In the genomic region with DNA sequence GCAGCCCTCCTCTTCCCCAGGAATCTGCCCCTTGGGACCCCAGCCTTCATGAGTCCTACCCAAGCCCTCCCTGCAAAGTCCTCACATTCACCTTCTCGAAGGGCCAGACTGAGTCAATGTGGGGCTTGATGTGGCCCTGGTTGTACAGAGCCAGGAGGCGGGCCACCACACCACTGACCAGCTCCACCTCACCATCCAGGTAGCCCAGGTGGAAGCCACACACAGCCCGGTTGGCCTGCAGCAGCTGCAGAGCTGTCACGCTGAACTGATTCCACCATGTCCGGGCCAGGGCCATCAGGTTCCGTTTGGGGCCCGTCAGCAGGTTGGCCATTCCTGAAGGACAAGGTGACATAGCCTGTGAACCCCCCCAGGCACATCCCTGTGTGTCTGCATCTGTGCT, we compare ENCODE assay signal across 17 cellular contexts. TPM values are rescaled to one million over a fixed set of nuclear protein-coding genes. Genes with fewer than 3 reads are reported as not detected.
DNase-seq lines count a peak whose midpoint lies in the region; ATAC-seq, FAIRE-seq and TF ChIP-seq lines count a peak whose summit lies in the region.
"Had no signal": no experiment of that assay in that cellular context is flagged by ENCODE, and none has a peak within 500 bp of the region (broad histone marks: within the 10 kb centered on the region; RNA-seq: fewer than 3 reads in every experiment).

No MANE protein-coding gene starts in this region.

- no peak overlapping the region for H3K23ac ChIP-seq in trophoblast cell (ENCODE audit: low read length)

- peaks cover 4% of the 10 kb centered on the region for H3K79me2 ChIP-seq in trophoblast cell (ENCODE audit: control insufficient read depth, insufficient read depth, low read length, poor library complexity)

- ATAC-seq in heart right ventricle (no peak), Right ventricle myocardium inferior (no peak), aorta (ENCODE audit: low FRiP score) (no peak)

- no peak overlapping the region for H3K14ac ChIP-seq in trophoblast cell (ENCODE audit: low read length)

- H3K36me3 ChIP-seq in heart right ventricle (peaks cover 0 to 70% (median 4%) of the 10 kb centered on the region in 9 donors), trophoblast cell (ENCODE audit: control insufficient read depth in 1 of 2, insufficient read depth in 2 of 2, low read length in 2 of 2) (peaks cover 43 to 45% of the 10 kb centered on the region in 2 experiments), aorta (ENCODE audit: control insufficient read depth in 1 of 2, insufficient read depth in 2 of 2, low read length in 1 of 2) (peaks cover 0 to 3% of the 10 kb centered on the region in 2 donors)

- H3K9me3 Mint-ChIP-seq in endothelial cell (ENCODE audit: unreplicated experiment), result no peaks in the 10 kb centered on the region
- H3K9me3 Mint-ChIP-seq: memory B cell had no signal

- no peak for TF ChIP-seq CTCF in heart right ventricle (IDR thresholded peaks at IDR 0.05)
- no peak for TF ChIP-seq CTCF in endothelial cell (IDR thresholded peaks at IDR 0.05; ENCODE audit: unreplicated experiment)
- TF ChIP-seq CTCF in coronary artery (IDR thresholded peaks at IDR 0.05), result no peak

- peak overlapping the region; percentile 26 to 85 (median 77) for H3K27ac ChIP-seq in heart right ventricle
- H3K27ac ChIP-seq in trophoblast cell (ENCODE audit: low read depth, low read length), result no peak overlapping the region
- no peak overlapping the region for H3K27ac ChIP-seq in aorta (ENCODE audit: low read depth in 1 of 2, low read length in 2 of 2)
- peak overlapping the region in 1 of 2 donors; percentile 72 for H3K27ac ChIP-seq in coronary artery

- H3K18ac ChIP-seq in trophoblast cell (ENCODE audit: low read length), result peak overlapping the region; percentile 3

- no peak overlapping the region for H4K91ac ChIP-seq in trophoblast cell (ENCODE audit: low read depth, low read length)

- H2BK120ac ChIP-seq in trophoblast cell (ENCODE audit: insufficient read depth, low read length, poor library complexity), result no peak overlapping the region

- no peak overlapping the region for H3K9ac ChIP-seq in trophoblast cell (ENCODE audit: low read length)

- H3K4me1 ChIP-seq in heart right ventricle (peaks cover 24 to 91% (median 76%) of the 10 kb centered on the region in 9 donors), trophoblast cell (ENCODE audit: control insufficient read depth in 1 of 2, insufficient read depth in 2 of 2, low read length in 2 of 2) (peaks cover 14 to 20% of the 10 kb centered on the region in 2 experiments), aorta (ENCODE audit: control insufficient read depth in 1 of 2, insufficient read depth in 2 of 2, low read length in 2 of 2) (no peaks in the 10 kb centered on the region)

- H2AK5ac ChIP-seq in trophoblast cell (ENCODE audit: low read length), result no peak overlapping the region

- no peak overlapping the region for H2BK5ac ChIP-seq in trophoblast cell (ENCODE audit: low read depth, low read length, poor library complexity)

- H3K79me1 ChIP-seq in trophoblast cell (ENCODE audit: low read length), result peaks cover 4% of the 10 kb centered on the region

- DNase-seq in heart right ventricle (no peak), Right ventricle myocardium inferior (ENCODE audit: missing footprints) (no peak), endothelial cell (ENCODE audit: low spot score) (no peak), trophoblast cell (no peak), aorta (peak; percentile 37 to 65), coronary artery (ENCODE audit: low spot score) (no peak), Kasumi-1 (lab: John Stamatoyannopoulos, UW) (no peak), RCC 7860 (ENCODE audit: low spot score) (no peak)
- DNase-seq: activated CD4-positive, alpha-beta T cell treated with anti-CD3 and anti-CD28 coated beads, Interleukin-2, amount 50 U/mL, for 4 hours; effector CD4-positive, alpha-beta T cell; NCI-H187; small intestine; stimulated activated naive CD4-positive, alpha-beta T cell treated with Interleukin-2 at 50 U/mL for 16 hours had no signal

- H2AFZ ChIP-seq in trophoblast cell (ENCODE audit: insufficient read depth, low read length, poor library complexity), result no peak overlapping the region

- no peak overlapping the region for H3K4ac ChIP-seq in trophoblast cell (ENCODE audit: low read depth, low read length)

- 85 to 92% methylated on average over 7 of the region's 7 CpGs for WGBS in heart right ventricle, 2 donors
- WGBS in trophoblast cell (ENCODE audit: extremely low coverage, insufficient coverage, insufficient read length), result no CpG with 5 or more reads among the region's 7 CpGs
- 88 to 91% methylated on average over 7 of the region's 7 CpGs for WGBS in aorta, 2 donors

- H3K4me2 ChIP-seq in trophoblast cell (ENCODE audit: low read length), result no peak overlapping the region

- no peak overlapping the region for H3K27ac Mint-ChIP-seq in endothelial cell (ENCODE audit: unreplicated experiment)
- H3K27ac Mint-ChIP-seq: memory B cell had no signal

- intact Hi-C loops in heart right ventricle (cut with DNase I) (no loop called here), Right ventricle myocardium inferior (cut with DNase I) (no loop called here), aorta (cut with DNase I) (loop anchor here in 1 of 2 donors (5.0 kb wide), 1 partner anchor 311 kb away; no protein-coding TSS in a partner anchor)

- peak overlapping the region; percentile 77 for H3K4me3 Mint-ChIP-seq in endothelial cell (ENCODE audit: unreplicated experiment)
- H3K4me3 Mint-ChIP-seq: memory B cell had no signal

- H3K4me3 ChIP-seq in heart right ventricle (no peak overlapping the region), trophoblast cell (ENCODE audit: low read depth, low read length) (no peak overlapping the region), aorta (ENCODE audit: low read length in 2 of 2) (no peak overlapping the region), coronary artery (no peak overlapping the region)

- peaks cover 21% of the 10 kb centered on the region for H3K27me3 Mint-ChIP-seq in endothelial cell (ENCODE audit: unreplicated experiment)
- H3K27me3 Mint-ChIP-seq: memory B cell had no signal

- peaks cover 51% of the 10 kb centered on the region for H3K4me1 Mint-ChIP-seq in endothelial cell (ENCODE audit: unreplicated experiment)

- no peak for FAIRE-seq in RCC 7860 (lab: Jason Lieb, UNC)
- FAIRE-seq: G401.6, small intestine had no signal

- H3K27me3 ChIP-seq in heart right ventricle, result no peaks in the 10 kb centered on the region
- no peaks in the 10 kb centered on the region for H3K27me3 ChIP-seq in trophoblast cell (ENCODE audit: insufficient read depth, low read length)
- H3K27me3 ChIP-seq in aorta (ENCODE audit: control insufficient read depth in 1 of 2, insufficient read depth in 2 of 2, low read length in 1 of 2), result no peaks in the 10 kb centered on the region

- H3K36me3 Mint-ChIP-seq in endothelial cell (ENCODE audit: low read depth, unreplicated experiment), result peaks cover 28% of the 10 kb centered on the region

- no peak overlapping the region for H4K12ac ChIP-seq in trophoblast cell (ENCODE audit: low read depth, low read length)

- no peaks in the 10 kb centered on the region for H3K9me3 ChIP-seq in heart right ventricle
- H3K9me3 ChIP-seq in trophoblast cell (ENCODE audit: insufficient read depth, low read depth, low read length), result peaks cover 2% of the 10 kb centered on the region
- no peaks in the 10 kb centered on the region for H3K9me3 ChIP-seq in aorta (ENCODE audit: control insufficient read depth, low read length)

- H4K8ac ChIP-seq in trophoblast cell (ENCODE audit: low read depth, low read length), result no peak overlapping the region

- no peak overlapping the region for H2BK12ac ChIP-seq in trophoblast cell (ENCODE audit: low read length)

RNA-seq across cellular contexts. Expression of gene VAT1, which starts 6.0 kb away (rescaled TPM):
- total RNA-seq in heart right ventricle (10 to 100 TPM; 48.5 to 99.2 (median 70.8) TPM), Right ventricle myocardium inferior (90.5 TPM), endothelial cell (ENCODE audit: unreplicated experiment) (460 TPM), aorta (100 to 1,000 TPM; 165 to 241 TPM)
- polyA plus RNA-seq in heart right ventricle (10 to 100 TPM; 54.6 to 66.5 TPM), aorta (10 to 100 TPM; 55.7 to 65.3 TPM)
- polyA plus RNA-seq in trophoblast cell (2013), result 336 and 339 TPM in 2 replicates

RNA-seq across cellular contexts. Expression of gene RND2, which starts 8.8 kb away (rescaled TPM):
- total RNA-seq in heart right ventricle, result 1 to 10 TPM in 1 of 10 donors, under 1 TPM in 9; 0.16 to 2.3 (median 0.51) TPM
- under 1 TPM; 0.14 to 0.95 TPM for polyA plus RNA-seq in heart right ventricle
- total RNA-seq in Right ventricle myocardium inferior, result 1.5 TPM
- total RNA-seq in endothelial cell (ENCODE audit: unreplicated experiment), result 5.9 TPM
- 2.4 and 2.6 TPM in 2 replicates for polyA plus RNA-seq in trophoblast cell (2013)
- 1 to 10 TPM; 1.1 to 2.7 TPM for total RNA-seq in aorta
- polyA plus RNA-seq in aorta, result 1 to 10 TPM; 2.0 to 3.9 TPM
- total RNA-seq: NCI-H460, SK-MEL-5 had no signal

RNA-seq across cellular contexts. Expression of gene IFI35, which starts 9.6 kb away (rescaled TPM):
- total RNA-seq in heart right ventricle (10 to 100 TPM in 6 of 10 donors, 1 to 10 TPM in 4; 7.0 to 61.6 (median 13.2) TPM), Right ventricle myocardium inferior (15.9 TPM), endothelial cell (ENCODE audit: unreplicated experiment) (4.2 TPM), aorta (10 to 100 TPM; 24.8 to 35.3 TPM)
- polyA plus RNA-seq in heart right ventricle (10 to 100 TPM; 13.0 to 26.0 TPM), aorta (10 to 100 TPM; 34.2 to 45.2 TPM)
- polyA plus RNA-seq in trophoblast cell (2013), result 0.89 and 1.00 TPM in 2 replicates

RNA-seq across cellular contexts. Expression of gene RPL27, which starts 18.0 kb away (rescaled TPM):
- total RNA-seq in heart right ventricle (100 to 1,000 TPM; 388 to 841 (median 519) TPM), Right ventricle myocardium inferior (791 TPM), endothelial cell (ENCODE audit: unreplicated experiment) (1,237 TPM), aorta (100 to 1,000 TPM; 723 to 755 TPM)
- polyA plus RNA-seq in heart right ventricle (1,000 to 10,000 TPM; 1,760 to 2,790 TPM), aorta (1,000 to 10,000 TPM; 3,011 to 6,939 TPM)
- 4,147 and 4,166 TPM in 2 replicates for polyA plus RNA-seq in trophoblast cell (2013)

RNA-seq across cellular contexts. Expression of gene RUNDC1, which starts 35.9 kb away (rescaled TPM):
- total RNA-seq in heart right ventricle (10 to 100 TPM in 9 of 10 donors, 1 to 10 TPM in 1; 7.5 to 21.0 (median 11.6) TPM), Right ventricle myocardium inferior (10.4 TPM), endothelial cell (ENCODE audit: unreplicated experiment) (12.2 TPM), aorta (10 to 100 TPM; 10.6 to 16.0 TPM)
- polyA plus RNA-seq in heart right ventricle (10 to 100 TPM in 1 of 2 donors, 1 to 10 TPM in 1; 5.6 to 10.2 TPM), aorta (1 to 10 TPM; 2.4 to 7.3 TPM)
- 6.2 and 6.4 TPM in 2 replicates for polyA plus RNA-seq in trophoblast cell (2013)

Comparison
In these comparisons a context has a peak if more than half of its experiments do, and no peak if none do; other contexts are left out.
1. DNase-seq: peak in aorta (2 of 2); none in heart right ventricle (0 of 2), Right ventricle myocardium inferior (single experiment), endothelial cell (single experiment), trophoblast cell (0 of 2), coronary artery (single experiment), Kasumi-1 (0 of 2) and RCC 7860 (single experiment).
2. H3K27ac ChIP-seq: peak in heart right ventricle (10 of 10); none in trophoblast cell (single experiment) and aorta (0 of 2).